9 cellular contexts compared by ENCODE assay signal in genomic region chr1:2235300-2235998, GRCh38. TPM values are rescaled to one million over a fixed set of nuclear protein-coding genes. Genes with fewer than 3 reads are reported as not detected.
DNase-seq lines count a peak whose midpoint lies in the region; ATAC-seq and TF ChIP-seq lines count a peak whose summit lies in the region.
"Had no signal": no experiment of that assay in that cellular context is flagged by ENCODE, and none has a peak within 500 bp of the region (broad histone marks: within the 10 kb centered on the region; RNA-seq: fewer than 3 reads in every experiment).

No MANE protein-coding gene starts in this region.

- ATAC-seq in Right ventricle myocardium inferior (no peak), left cardiac atrium (no peak)

- peaks cover 62% of the 10 kb centered on the region for H3K4me1 Mint-ChIP-seq in neural crest cell

- intact Hi-C loops in Right ventricle myocardium inferior (cut with DNase I) = no loop called here
- intact Hi-C loops in left cardiac atrium (cut with DNase I) = loop anchor here in 1 of 2 donors (10.0 kb wide), 1 partner anchor 69 kb away; no protein-coding TSS in a partner anchor
- intact Hi-C loops in vagina (cut with DNase I) = no loop called here

- peaks cover 100% of the 10 kb centered on the region for H3K4me1 ChIP-seq in vagina

- no peaks in the 10 kb centered on the region for H3K9me3 ChIP-seq in vagina

- no peak overlapping the region for H3K27ac Mint-ChIP-seq in neural crest cell (ENCODE audit: unreplicated experiment)

- no peaks in the 10 kb centered on the region for H3K9me3 Mint-ChIP-seq in neural crest cell

- no peaks in the 10 kb centered on the region for H3K36me3 Mint-ChIP-seq in neural crest cell (ENCODE audit: low read depth)

- no peaks in the 10 kb centered on the region for H3K27me3 Mint-ChIP-seq in neural crest cell (ENCODE audit: low read depth)

- H3K27ac ChIP-seq in coronary artery = peak overlapping the region; percentile 79 to 100
- H3K27ac ChIP-seq in vagina = peak overlapping the region; percentile 96

- DNase-seq in Right ventricle myocardium inferior (ENCODE audit: missing footprints) (peak; percentile 34), left cardiac atrium (no peak), coronary artery (ENCODE audit: low spot score) (peak; percentile 72), neural crest cell (ENCODE audit: low read depth, low spot score) (no peak), vagina (ENCODE audit: extremely low spot score in 2 of 2) (no peak), Ammon's horn (ENCODE audit: low spot score) (no peak), DMS 273 treated with DMSO at 0.1 percent for 48 hours (lab: John Stamatoyannopoulos, UW) (no peak), NCI-H526 treated with DMSO at 0.1 percent for 48 hours (lab: John Stamatoyannopoulos, UW) (no peak)
- DNase-seq: NCI-H510A had no signal

- H3K27me3 ChIP-seq in vagina = no peaks in the 10 kb centered on the region

- TF ChIP-seq CTCF in coronary artery (IDR thresholded peaks at IDR 0.05) = no peak
- TF ChIP-seq CTCF in neural crest cell (conservative IDR thresholded peaks at IDR 0.05) = no peak
- no peak for TF ChIP-seq CTCF in vagina (IDR thresholded peaks at IDR 0.05)

- H3K4me3 Mint-ChIP-seq in neural crest cell = peak overlapping the region; percentile 52

- H3K4me3 ChIP-seq in coronary artery = peak overlapping the region; percentile 96
- peak overlapping the region in 1 of 2 donors; percentile 63 for H3K4me3 ChIP-seq in vagina

- H3K36me3 ChIP-seq in vagina = no peaks in the 10 kb centered on the region

- TF ChIP-seq POLR2A in vagina (IDR thresholded peaks at IDR 0.05) = no peak

RNA-seq across cellular contexts. Expression of gene SKI, which starts 7.3 kb away (rescaled TPM):
- 38.5 TPM for total RNA-seq in Right ventricle myocardium inferior
- 10 to 100 TPM; 47.1 to 66.9 TPM for total RNA-seq in left cardiac atrium
- 58.9 and 62.0 TPM in 2 replicates for total RNA-seq in neural crest cell
- total RNA-seq in vagina = 53.8 TPM

RNA-seq across cellular contexts. Expression of gene FAAP20, which starts 40.9 kb away (rescaled TPM):
- total RNA-seq in Right ventricle myocardium inferior (43.9 TPM), left cardiac atrium (10 to 100 TPM; 35.4 to 41.4 TPM), neural crest cell (80.9 and 93.7 TPM in 2 replicates), vagina (92.3 TPM)

Comparison
In these comparisons a context has a peak if more than half of its experiments do, and no peak if none do; other contexts are left out.
1. DNase-seq: peak in Right ventricle myocardium inferior (single experiment) and coronary artery (single experiment); none in left cardiac atrium (single experiment), neural crest cell (single experiment), vagina (0 of 2), Ammon's horn (single experiment), DMS 273 treated with DMSO at 0.1 percent for 48 hours (single experiment) and NCI-H526 treated with DMSO at 0.1 percent for 48 hours (single experiment).